In genomic region chr15:60844431-60845174, GRCh38 we compare ENCODE assay signal across 11 cellular contexts.
DNase-seq lines count a peak whose midpoint lies in the region; ATAC-seq and TF ChIP-seq lines count a peak whose summit lies in the region.
"Had no signal": no experiment of that assay in that cellular context is flagged by ENCODE, and none has a peak within 500 bp of the region (broad histone marks: within the 10 kb centered on the region; RNA-seq: fewer than 3 reads in every experiment).

No MANE protein-coding gene starts in this region.

- no peak overlapping the region for H3K4me2 ChIP-seq in neural progenitor cell

- peaks cover 62 to 91% (median 76%) of the 10 kb centered on the region in 4 donors for H3K4me1 Mint-ChIP-seq in CD4-positive, alpha-beta memory T cell
- peaks cover 60 to 68% of the 10 kb centered on the region in 2 donors for H3K4me1 Mint-ChIP-seq in natural killer cell treated with Interleukin-12 subunit alpha and Interleukin-12 subunit beta and Interleukin-15 and Interleukin-18, amount 100 ng/mL, for 72 hours (ENCODE audit: low read depth in 2 of 2)
- no peaks in the 10 kb centered on the region for H3K4me1 Mint-ChIP-seq in glutamatergic neuron (ENCODE audit: low read depth, unreplicated experiment)
- peaks cover 5% of the 10 kb centered on the region for H3K4me1 Mint-ChIP-seq in neural progenitor cell

- H3K9ac ChIP-seq in neural progenitor cell = no peak overlapping the region

- H2AFZ ChIP-seq in neural progenitor cell (replicated peaks) = no peak overlapping the region

- ATAC-seq in natural killer cell treated with Interleukin-12 subunit alpha and Interleukin-12 subunit beta and Interleukin-15 and Interleukin-18, amount 100 ng/mL, for 72 hours = peak; percentile 81 to 83
- ATAC-seq in GM18867 (IDR thresholded peaks at IDR 0.05; ENCODE audit: unreplicated experiment) = no peak
- ATAC-seq: SK-N-SH treated with all-trans-retinoic acid at 6 μM for 48 hours had no signal

- no peaks in the 10 kb centered on the region for H3K27me3 ChIP-seq in CD4-positive, alpha-beta memory T cell (ENCODE audit: insufficient read depth, low read length)
- no peaks in the 10 kb centered on the region for H3K27me3 ChIP-seq in neural progenitor cell

- no peaks in the 10 kb centered on the region for H3K79me2 ChIP-seq in neural progenitor cell (ENCODE audit: low read depth)

- no peaks in the 10 kb centered on the region for H3K36me3 ChIP-seq in CD4-positive, alpha-beta memory T cell (ENCODE audit: insufficient read depth, low read length)
- no peaks in the 10 kb centered on the region for H3K36me3 ChIP-seq in neural progenitor cell

- no peaks in the 10 kb centered on the region for H4K20me1 ChIP-seq in neural progenitor cell (ENCODE audit: low read depth)

- peak overlapping the region; percentile 46 for H3K27ac ChIP-seq in CD4-positive, alpha-beta memory T cell (ENCODE audit: low read depth, low read length)
- no peak overlapping the region for H3K27ac ChIP-seq in neural progenitor cell

- peaks cover 91% of the 10 kb centered on the region for H3K4me1 ChIP-seq in CD4-positive, alpha-beta memory T cell (ENCODE audit: insufficient read depth, low read length)
- peaks cover 9% of the 10 kb centered on the region for H3K4me1 ChIP-seq in neural progenitor cell

- POLR2A ChIA-PET in CD4-positive, alpha-beta memory T cell (lab: Charles Lee; ENCODE audit: partially characterized antibody) = interaction anchor here (0.6 to 9.8 kb wide), 44 partner anchors 8 to 336 kb away, joined by 3 to 280 read pairs (median 5); no protein-coding TSS in a partner anchor

- no peaks in the 10 kb centered on the region for H3K9me3 ChIP-seq in CD4-positive, alpha-beta memory T cell (ENCODE audit: control insufficient read depth in 1 of 2, low read length in 2 of 2)
- H3K9me3 ChIP-seq in neural progenitor cell (ENCODE audit: low read depth) = no peaks in the 10 kb centered on the region

- TF ChIP-seq CTCF in glutamatergic neuron (IDR thresholded peaks at IDR 0.05; ENCODE audit: partially characterized antibody, unreplicated experiment) (no peak), neural progenitor cell (IDR thresholded peaks at IDR 0.05) (no peak)

- no peaks in the 10 kb centered on the region for H3K9me3 Mint-ChIP-seq in CD4-positive, alpha-beta memory T cell
- H3K9me3 Mint-ChIP-seq in natural killer cell treated with Interleukin-12 subunit alpha and Interleukin-12 subunit beta and Interleukin-15 and Interleukin-18, amount 100 ng/mL, for 72 hours = no peaks in the 10 kb centered on the region
- peaks cover 4% of the 10 kb centered on the region for H3K9me3 Mint-ChIP-seq in glutamatergic neuron (ENCODE audit: unreplicated experiment)
- no peaks in the 10 kb centered on the region for H3K9me3 Mint-ChIP-seq in neural progenitor cell

- peak overlapping the region; percentile 89 to 97 (median 93) for H3K27ac Mint-ChIP-seq in CD4-positive, alpha-beta memory T cell
- peak overlapping the region; percentile 2 to 20 for H3K27ac Mint-ChIP-seq in natural killer cell treated with Interleukin-12 subunit alpha and Interleukin-12 subunit beta and Interleukin-15 and Interleukin-18, amount 100 ng/mL, for 72 hours
- no peak overlapping the region for H3K27ac Mint-ChIP-seq in glutamatergic neuron (ENCODE audit: unreplicated experiment)
- no peak overlapping the region for H3K27ac Mint-ChIP-seq in neural progenitor cell

- H3K4me3 Mint-ChIP-seq in CD4-positive, alpha-beta memory T cell = peak overlapping the region; percentile 38 to 93 (median 78)
- peak overlapping the region; percentile 33 for H3K4me3 Mint-ChIP-seq in natural killer cell treated with Interleukin-12 subunit alpha and Interleukin-12 subunit beta and Interleukin-15 and Interleukin-18, amount 100 ng/mL, for 72 hours
- H3K4me3 Mint-ChIP-seq in glutamatergic neuron (ENCODE audit: unreplicated experiment) (no peak overlapping the region), neural progenitor cell (no peak overlapping the region)

- H3K36me3 Mint-ChIP-seq in CD4-positive, alpha-beta memory T cell = no peaks in the 10 kb centered on the region
- H3K36me3 Mint-ChIP-seq in natural killer cell treated with Interleukin-12 subunit alpha and Interleukin-12 subunit beta and Interleukin-15 and Interleukin-18, amount 100 ng/mL, for 72 hours = no peaks in the 10 kb centered on the region
- H3K36me3 Mint-ChIP-seq in glutamatergic neuron (ENCODE audit: unreplicated experiment) (peaks cover 7% of the 10 kb centered on the region), neural progenitor cell (no peaks in the 10 kb centered on the region)

- H3K27me3 Mint-ChIP-seq in CD4-positive, alpha-beta memory T cell = no peaks in the 10 kb centered on the region
- peaks cover 0 to 7% of the 10 kb centered on the region in 2 donors for H3K27me3 Mint-ChIP-seq in natural killer cell treated with Interleukin-12 subunit alpha and Interleukin-12 subunit beta and Interleukin-15 and Interleukin-18, amount 100 ng/mL, for 72 hours
- H3K27me3 Mint-ChIP-seq in glutamatergic neuron (ENCODE audit: unreplicated experiment) (peaks cover 4% of the 10 kb centered on the region), neural progenitor cell (ENCODE audit: insufficient read depth, low read depth) (peaks cover 3% of the 10 kb centered on the region)

- intact Hi-C loops in CD4-positive, alpha-beta memory T cell (cut with micrococcal nuclease) = loop anchor here (1.0 to 5.0 kb wide), 7 partner anchors 19 to 252 kb away; no protein-coding TSS in a partner anchor

- CTCF ChIA-PET in CD4-positive, alpha-beta memory T cell (lab: Charles Lee; ENCODE audit: partially characterized antibody) = interaction anchor here (0.8 to 7.3 kb wide), 22 partner anchors 9 to 338 kb away, joined by 3 to 65 read pairs (median 5); no protein-coding TSS in a partner anchor

- H3F3A ChIP-seq in neural progenitor cell (ENCODE audit: low read depth) = no peaks in the 10 kb centered on the region

- peak; percentile 87 to 89 (median 88) for DNase-seq in CD4-positive, alpha-beta memory T cell
- peak; percentile 63 for DNase-seq in activated CD4-positive, alpha-beta T cell treated with anti-CD3 and anti-CD28 coated beads for 48 hours
- peak; percentile 29 for DNase-seq in activated T-helper 9 cell treated with anti-CD3 and anti-CD28 coated beads, Interleukin-2, amount 50 U/mL, for 16 hours (ENCODE audit: low read depth)
- DNase-seq in natural killer cell treated with Interleukin-12 subunit alpha and Interleukin-12 subunit beta and Interleukin-15 and Interleukin-18, amount 100 ng/mL, for 72 hours (ENCODE audit: low spot score) = peak; percentile 66
- no peak for DNase-seq in glutamatergic neuron
- DNase-seq in neural progenitor cell (ENCODE audit: low spot score) = no peak
- DNase-seq in NCI-H146 treated with DMSO at 0.1 percent for 48 hours (lab: John Stamatoyannopoulos, UW; ENCODE audit: unreplicated experiment) = no peak
- DNase-seq: ACHN, retina had no signal

- H3K4me3 ChIP-seq in CD4-positive, alpha-beta memory T cell (ENCODE audit: low read length in 2 of 2) = peak overlapping the region; percentile 0 to 47
- no peak overlapping the region for H3K4me3 ChIP-seq in neural progenitor cell

Comparison
In these comparisons a context has a peak if more than half of its experiments do, and no peak if none do; other contexts are left out.
1. DNase-seq: peak in CD4-positive, alpha-beta memory T cell (5 of 5), activated CD4-positive, alpha-beta T cell treated with anti-CD3 and anti-CD28 coated beads for 48 hours (single experiment), activated T-helper 9 cell treated with anti-CD3 and anti-CD28 coated beads, Interleukin-2, amount 50 U/mL, for 16 hours (single experiment) and natural killer cell treated with Interleukin-12 subunit alpha and Interleukin-12 subunit beta and Interleukin-15 and Interleukin-18, amount 100 ng/mL, for 72 hours (single experiment); none in glutamatergic neuron (single experiment), neural progenitor cell (single experiment) and NCI-H146 treated with DMSO at 0.1 percent for 48 hours (single experiment).
2. H3K27ac Mint-ChIP-seq: peak in CD4-positive, alpha-beta memory T cell (7 of 7) and natural killer cell treated with Interleukin-12 subunit alpha and Interleukin-12 subunit beta and Interleukin-15 and Interleukin-18, amount 100 ng/mL, for 72 hours (2 of 2); none in glutamatergic neuron (single experiment) and neural progenitor cell (single experiment).
3. H3K4me3 Mint-ChIP-seq: peak in CD4-positive, alpha-beta memory T cell (8 of 8) and natural killer cell treated with Interleukin-12 subunit alpha and Interleukin-12 subunit beta and Interleukin-15 and Interleukin-18, amount 100 ng/mL, for 72 hours (single experiment); none in glutamatergic neuron (single experiment) and neural progenitor cell (single experiment).